In the genomic region with DNA sequence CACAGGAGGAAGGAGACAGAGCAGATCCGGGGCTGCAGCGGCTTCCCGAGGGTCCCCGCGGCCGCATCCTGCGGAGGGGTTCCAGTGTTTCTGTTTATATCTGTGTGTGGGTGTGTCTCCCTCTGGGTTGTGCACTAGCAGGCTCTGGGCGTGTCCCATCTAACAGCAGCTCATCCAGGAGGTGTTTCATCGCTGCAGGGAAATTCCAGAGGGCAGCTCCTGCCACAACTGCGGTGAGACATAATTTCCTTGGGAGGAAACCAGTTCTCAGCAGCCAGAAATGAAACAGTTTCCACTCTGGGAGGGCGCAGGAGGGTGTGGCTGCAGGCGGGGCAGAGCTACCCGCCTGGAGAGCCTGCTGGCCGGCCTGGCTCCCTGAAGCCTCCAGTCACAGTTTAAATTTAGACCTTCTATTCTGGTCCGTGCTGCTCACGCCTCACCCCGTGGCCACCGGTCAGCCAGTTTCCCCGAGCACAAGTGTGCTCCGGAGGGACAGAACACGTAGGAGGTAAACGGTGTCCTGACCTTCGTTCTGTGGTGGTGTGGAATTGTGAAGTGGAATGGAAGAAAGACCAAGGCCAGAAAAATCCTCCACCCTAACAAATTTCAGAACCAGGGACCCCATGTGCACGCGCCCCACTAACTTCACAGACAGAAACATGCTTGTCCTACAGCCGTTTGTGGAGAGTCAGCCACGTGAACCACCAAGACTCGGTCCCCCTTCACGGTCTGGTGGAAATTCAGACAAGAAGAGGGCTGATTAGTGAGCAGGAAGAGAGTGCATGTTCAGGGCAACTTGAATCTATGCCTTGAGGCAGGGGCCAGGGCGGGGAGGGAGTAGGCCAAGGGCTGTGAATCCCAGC, we compare ENCODE assay signal across 9 cellular contexts. TPM values are rescaled to one million over a fixed set of nuclear protein-coding genes. Genes with fewer than 3 reads are reported as not detected.
DNase-seq lines count a peak whose midpoint lies in the region; ATAC-seq, FAIRE-seq and TF ChIP-seq lines count a peak whose summit lies in the region.
"Had no signal": no experiment of that assay in that cellular context is flagged by ENCODE, and none has a peak within 500 bp of the region (broad histone marks: within the 10 kb centered on the region; RNA-seq: fewer than 3 reads in every experiment).

No MANE protein-coding gene starts in this region.

- no peaks in the 10 kb centered on the region for H3K9me2 ChIP-seq in OCI-LY7 (ENCODE audit: insufficient read depth, low read length)

- H3K4me2 ChIP-seq in OCI-LY7 (ENCODE audit: low read length): peak overlapping the region; percentile 84

- H2AFZ ChIP-seq in OCI-LY7 (ENCODE audit: low read length): peak overlapping the region; percentile 96

- FAIRE-seq in pancreas (lab: Jason Lieb, UNC): peak; percentile 64
- FAIRE-seq: frontal cortex had no signal

- H3K79me2 ChIP-seq in OCI-LY7 (ENCODE audit: insufficient read depth, low read depth, low read length): no peaks in the 10 kb centered on the region

- H3K9me3 Mint-ChIP-seq in activated T-cell treated with anti-CD3 and anti-CD28 coated beads, Interleukin-2, amount 50 U/mL, for 4 hours: no peaks in the 10 kb centered on the region
- H3K9me3 Mint-ChIP-seq in type B pancreatic cell: no peaks in the 10 kb centered on the region
- no peaks in the 10 kb centered on the region for H3K9me3 Mint-ChIP-seq in progenitor cell of endocrine pancreas (ENCODE audit: low read depth)

- H4K20me1 ChIP-seq in OCI-LY7 (ENCODE audit: insufficient read depth, low read length): no peaks in the 10 kb centered on the region

- H3K4me3 Mint-ChIP-seq in activated T-cell treated with anti-CD3 and anti-CD28 coated beads, Interleukin-2, amount 50 U/mL, for 4 hours: peak overlapping the region; percentile 46
- peak overlapping the region; percentile 77 for H3K4me3 Mint-ChIP-seq in type B pancreatic cell
- H3K4me3 Mint-ChIP-seq in progenitor cell of endocrine pancreas (ENCODE audit: low read depth): no peak overlapping the region

- CTCF ChIA-PET in OCI-LY7 (lab: Charles Lee; ENCODE audit: unreplicated experiment): interaction anchor here (0.7 kb wide), 1 partner anchor 30 kb away, joined by 3 read pairs; no protein-coding TSS in a partner anchor

- no TSS peak for BruUV-seq in OCI-LY7 (replicated peaks; lab: Mats Ljungman, UMichigan)

- H3K27ac Mint-ChIP-seq in type B pancreatic cell: peak overlapping the region; percentile 100
- no peak overlapping the region for H3K27ac Mint-ChIP-seq in progenitor cell of endocrine pancreas

- peak overlapping the region; percentile 61 for H3K4me3 ChIP-seq in OCI-LY7 (ENCODE audit: low read depth, low read length, poor library complexity, severe bottlenecking)
- no peak overlapping the region for H3K4me3 ChIP-seq in pancreas

- ATAC-seq in HG02610 (IDR thresholded peaks at IDR 0.05; ENCODE audit: unreplicated experiment) (peak; percentile 69), pancreas (peak in 3 of 4 donors; percentile 73 to 80 (median 76))
- ATAC-seq in activated T-cell treated with anti-CD3 and anti-CD28 coated beads, Interleukin-2, amount 50 U/mL, for 4 hours: peak; percentile 93 to 94

- peaks cover 12% of the 10 kb centered on the region for H3K4me1 Mint-ChIP-seq in activated T-cell treated with anti-CD3 and anti-CD28 coated beads, Interleukin-2, amount 50 U/mL, for 4 hours (ENCODE audit: low read depth)
- H3K4me1 Mint-ChIP-seq in type B pancreatic cell (ENCODE audit: unreplicated experiment) (peaks cover 31% of the 10 kb centered on the region), progenitor cell of endocrine pancreas (ENCODE audit: low read depth) (no peaks in the 10 kb centered on the region)

- POLR2A ChIA-PET in OCI-LY7 (lab: Charles Lee): interaction anchor here (0.5 to 1.4 kb wide), 5 partner anchors 13 to 124 kb away, joined by 3 to 5 read pairs (median 4); no protein-coding TSS in a partner anchor

- no peaks in the 10 kb centered on the region for H3K36me3 Mint-ChIP-seq in activated T-cell treated with anti-CD3 and anti-CD28 coated beads, Interleukin-2, amount 50 U/mL, for 4 hours (ENCODE audit: insufficient read depth)
- H3K36me3 Mint-ChIP-seq in type B pancreatic cell (peaks cover 3% of the 10 kb centered on the region), progenitor cell of endocrine pancreas (ENCODE audit: insufficient read depth) (no peaks in the 10 kb centered on the region)

- WGBS in pancreas, 2 donors: 75 to 81% methylated on average over 30 of the region's 30 CpGs

- H3K27me3 ChIP-seq in pancreas: no peaks in the 10 kb centered on the region

- H3K27ac ChIP-seq in OCI-LY7 (ENCODE audit: low read depth, low read length, poor library complexity, severe bottlenecking): peak overlapping the region; percentile 57
- H3K27ac ChIP-seq in pancreas: peak overlapping the region in 2 of 4 donors; percentile 39 to 50

- no peaks in the 10 kb centered on the region for H3K27me3 Mint-ChIP-seq in activated T-cell treated with anti-CD3 and anti-CD28 coated beads, Interleukin-2, amount 50 U/mL, for 4 hours (ENCODE audit: low read depth)
- H3K27me3 Mint-ChIP-seq in type B pancreatic cell (no peaks in the 10 kb centered on the region), progenitor cell of endocrine pancreas (no peaks in the 10 kb centered on the region)

- no peaks in the 10 kb centered on the region for H3K9me3 ChIP-seq in OCI-LY7 (ENCODE audit: low read length)
- H3K9me3 ChIP-seq in pancreas: no peaks in the 10 kb centered on the region

- H3K4me1 ChIP-seq in OCI-LY7 (ENCODE audit: insufficient read depth, low read length, poor library complexity, severe bottlenecking) (peaks cover 35% of the 10 kb centered on the region), pancreas (no peaks in the 10 kb centered on the region)

- TF ChIP-seq CTCF in OCI-LY7 (conservative IDR thresholded peaks at IDR 0.05; ENCODE audit: low read length) (no peak), pancreas (IDR thresholded peaks at IDR 0.05) (no peak), type B pancreatic cell (conservative IDR thresholded peaks at IDR 0.05) (no peak), progenitor cell of endocrine pancreas (IDR thresholded peaks at IDR 0.05; ENCODE audit: unreplicated experiment) (no peak)

- intact Hi-C loops in OCI-LY7 (cut with micrococcal nuclease; ENCODE audit: unreplicated experiment): no loop called here
- intact Hi-C loops in pancreas (cut with DNase I): no loop called here

- H3K36me3 ChIP-seq in OCI-LY7 (ENCODE audit: insufficient read depth, low read length) (no peaks in the 10 kb centered on the region), pancreas (no peaks in the 10 kb centered on the region)

- in situ Hi-C loops in G401 (cut with HindIII; ENCODE audit: low sequenced_read_pairs): no loop called here

- peak; percentile 81 for DNase-seq in G401 (ENCODE audit: low spot score)
- peak; percentile 66 for DNase-seq in OCI-LY7 (ENCODE audit: low spot score)
- DNase-seq in activated T-cell treated with anti-CD3 and anti-CD28 coated beads, Interleukin-2, amount 50 U/mL, for 4 hours: peak; percentile 56
- DNase-seq in fibroblast of gingiva (ENCODE audit: low read depth): peak; percentile 98
- peak in 2 of 6 donors; percentile 11 to 32 for DNase-seq in pancreas
- no peak for DNase-seq in type B pancreatic cell (ENCODE audit: extremely low spot score, unreplicated experiment)
- DNase-seq in progenitor cell of endocrine pancreas (ENCODE audit: low spot score, unreplicated experiment): no peak

RNA-seq across cellular contexts. Expression of a gene that starts 50.2 kb away (rescaled TPM):
- total RNA-seq in G401 (2014; rRNA removed; shearing (Covaris generic)): not detected in 2 replicates
- total RNA-seq in OCI-LY7 (2014; rRNA removed; shearing (Covaris generic)): not detected in 2 replicates
- total RNA-seq in OCI-LY7 (2022) (not detected in 2 replicates), pancreas (not detected), type B pancreatic cell (ENCODE audit: low replicate concordance) (not detected in 2 replicates), progenitor cell of endocrine pancreas (not detected in 2 replicates)
- not detected for total RNA-seq in activated T-cell treated with anti-CD3 and anti-CD28 coated beads, Interleukin-2, amount 50 U/mL, for 4 hours
- not detected for polyA plus RNA-seq in pancreas
- total RNA-seq: frontal cortex had no signal

Comparison
In these comparisons a context has a peak if more than half of its experiments do, and no peak if none do; other contexts are left out.
1. DNase-seq: peak in G401 (single experiment), OCI-LY7 (single experiment), activated T-cell treated with anti-CD3 and anti-CD28 coated beads, Interleukin-2, amount 50 U/mL, for 4 hours (single experiment) and fibroblast of gingiva (single experiment); none in type B pancreatic cell (single experiment) and progenitor cell of endocrine pancreas (single experiment).
2. Peak in every context shown above with its lines, with median percentiles within 50 percentile points of each other: ATAC-seq.